ENCODE assay signal across 22 cellular contexts in the genomic region with DNA sequence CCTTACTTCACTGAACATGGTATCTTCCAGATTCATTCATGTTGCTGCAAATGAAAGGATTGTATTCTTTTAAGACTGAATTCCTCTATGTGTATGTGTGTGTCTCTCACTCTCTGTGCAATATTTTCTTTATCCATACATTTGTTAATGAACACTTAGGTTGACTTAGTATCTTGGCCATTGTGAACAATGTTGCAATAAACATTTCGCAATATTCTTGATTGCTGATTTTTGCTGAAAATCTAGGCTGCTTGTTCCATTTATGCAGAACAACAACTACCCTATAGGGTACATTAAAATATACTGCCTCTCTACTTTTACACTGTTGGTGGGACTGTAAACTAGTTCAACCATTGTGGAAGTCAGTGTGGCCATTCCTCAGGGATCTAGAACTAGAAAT.
"Had no signal": no experiment of that assay in that cellular context is flagged by ENCODE, and none has a peak within 500 bp of the region (broad histone marks: within the 10 kb centered on the region; RNA-seq: fewer than 3 reads in every experiment).

No MANE protein-coding gene starts in this region.

- H3K4me3 Mint-ChIP-seq: effector memory CD8-positive, alpha-beta T cell; memory B cell; naive B cell; natural killer cell treated with Interleukin-12 subunit alpha and Interleukin-12 subunit beta and Interleukin-15 and Interleukin-18, amount 100 ng/mL, for 72 hours; neural crest cell; stimulated activated naive B cell treated with anti-CD40 and anti-IgM and Interleukin-4, amounts not matched to agents 10 μg/mL and 1 μg/mL and 100 μg/mL, for 72 hours; stimulated activated naive CD8-positive, alpha-beta T cell treated with anti-CD3 and anti-CD28 coated beads, Interleukin-15, Interleukin-2, amounts not matched to agents 100 ng/mL and 50 ng/mL, for 24 hours had no signal

- H3K27me3 ChIP-seq: neutrophil, pancreas, spleen, tibial nerve, upper lobe of left lung had no signal

- H3K27ac Mint-ChIP-seq: effector memory CD8-positive, alpha-beta T cell; memory B cell; naive B cell; natural killer cell treated with Interleukin-12 subunit alpha and Interleukin-12 subunit beta and Interleukin-15 and Interleukin-18, amount 100 ng/mL, for 72 hours; stimulated activated naive B cell treated with anti-CD40 and anti-IgM and Interleukin-4, amounts not matched to agents 10 μg/mL and 1 μg/mL and 100 μg/mL, for 72 hours; stimulated activated naive CD8-positive, alpha-beta T cell treated with anti-CD3 and anti-CD28 coated beads, Interleukin-15, Interleukin-2, amounts not matched to agents 100 ng/mL and 50 ng/mL, for 24 hours had no signal

- H3K4me1 ChIP-seq: pancreas, spleen, tibial nerve, upper lobe of left lung had no signal

- H3K36me3 Mint-ChIP-seq: memory B cell; naive B cell; natural killer cell treated with Interleukin-12 subunit alpha and Interleukin-12 subunit beta and Interleukin-15 and Interleukin-18, amount 100 ng/mL, for 72 hours; stimulated activated naive B cell treated with anti-CD40 and anti-IgM and Interleukin-4, amounts not matched to agents 10 μg/mL and 1 μg/mL and 100 μg/mL, for 72 hours had no signal

- H3K9me3 ChIP-seq: neutrophil, pancreas, thoracic aorta, tibial nerve, upper lobe of left lung had no signal

- H3K27ac ChIP-seq: neutrophil, pancreas, skin epidermis, spleen, thoracic aorta, tibial nerve, upper lobe of left lung had no signal

- H3K4me3 ChIP-seq: lung, pancreas, skin epidermis, spleen, thoracic aorta, tibial nerve, upper lobe of left lung had no signal

- H3K36me3 ChIP-seq: neutrophil, pancreas, spleen, thoracic aorta, tibial nerve, upper lobe of left lung had no signal

- DNase-seq: cortex of kidney; effector memory CD8-positive, alpha-beta T cell; hypothalamus; kidney; naive B cell; pancreas; spleen; stimulated activated CD4-positive, alpha-beta T cell treated with anti-CD3 and anti-CD28 coated beads, Interleukin-2, amount 100 ng/mL, for 48 hours; stimulated activated naive B cell treated with anti-CD40 and anti-IgM and Interleukin-4, amounts not matched to agents 10 μg/mL and 1 μg/mL and 100 μg/mL, for 72 hours; upper lobe of left lung had no signal

- FAIRE-seq: endometrium, frontal cortex, kidney, pancreas, urothelium cell line had no signal

- H3K27me3 Mint-ChIP-seq: effector memory CD8-positive, alpha-beta T cell; memory B cell; naive B cell; natural killer cell treated with Interleukin-12 subunit alpha and Interleukin-12 subunit beta and Interleukin-15 and Interleukin-18, amount 100 ng/mL, for 72 hours; stimulated activated naive B cell treated with anti-CD40 and anti-IgM and Interleukin-4, amounts not matched to agents 10 μg/mL and 1 μg/mL and 100 μg/mL, for 72 hours; stimulated activated naive CD8-positive, alpha-beta T cell treated with anti-CD3 and anti-CD28 coated beads, Interleukin-15, Interleukin-2, amounts not matched to agents 100 ng/mL and 50 ng/mL, for 24 hours had no signal

- H3K4me1 Mint-ChIP-seq: memory B cell; naive B cell; neural crest cell; stimulated activated naive B cell treated with anti-CD40 and anti-IgM and Interleukin-4, amounts not matched to agents 10 μg/mL and 1 μg/mL and 100 μg/mL, for 72 hours had no signal
